Comparison of ENCODE assay signal across 1 cellular context in genomic region chr9:86176468-86176867, GRCh38.
TF ChIP-seq lines count a peak whose summit lies in the region.

No MANE protein-coding gene starts in this region.

TF ChIP-seq in WTC11, 78 proteins besides CTCF, POLR2A, EP300 and RAD21 (continued from another document):
- TF ChIP-seq PRDM15 (CRISPR knock-in tag; IDR thresholded peaks at IDR 0.05), result no peak
- TF ChIP-seq, protein P1, sequence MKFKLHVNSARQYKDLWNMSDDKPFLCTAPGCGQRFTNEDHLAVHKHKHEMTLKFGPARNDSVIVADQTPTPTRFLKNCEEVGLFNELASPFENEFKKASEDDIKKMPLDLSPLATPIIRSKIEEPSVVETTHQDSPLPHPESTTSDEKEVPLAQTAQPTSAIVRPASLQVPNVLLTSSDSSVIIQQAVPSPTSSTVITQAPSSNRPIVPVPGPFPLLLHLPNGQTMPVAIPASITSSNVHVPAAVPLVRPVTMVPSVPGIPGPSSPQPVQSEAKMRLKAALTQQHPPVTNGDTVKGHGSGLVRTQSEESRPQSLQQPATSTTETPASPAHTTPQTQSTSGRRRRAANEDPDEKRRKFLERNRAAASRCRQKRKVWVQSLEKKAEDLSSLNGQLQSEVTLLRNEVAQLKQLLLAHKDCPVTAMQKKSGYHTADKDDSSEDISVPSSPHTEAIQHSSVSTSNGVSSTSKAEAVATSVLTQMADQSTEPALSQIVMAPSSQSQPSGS (CRISPR knock-in tag; IDR thresholded peaks at IDR 0.05; ENCODE audit: borderline replicate concordance, low read depth), result no peak
- no peak for TF ChIP-seq MLX (CRISPR knock-in tag; IDR thresholded peaks at IDR 0.05)
- no peak for TF ChIP-seq NR3C1 (CRISPR knock-in tag; conservative IDR thresholded peaks at IDR 0.05; ENCODE audit: low read depth)
- TF ChIP-seq MYBL2 (CRISPR knock-in tag; IDR thresholded peaks at IDR 0.05), result no peak
- no peak for TF ChIP-seq ZNF671 (CRISPR knock-in tag; IDR thresholded peaks at IDR 0.05)
- TF ChIP-seq, protein P2, sequence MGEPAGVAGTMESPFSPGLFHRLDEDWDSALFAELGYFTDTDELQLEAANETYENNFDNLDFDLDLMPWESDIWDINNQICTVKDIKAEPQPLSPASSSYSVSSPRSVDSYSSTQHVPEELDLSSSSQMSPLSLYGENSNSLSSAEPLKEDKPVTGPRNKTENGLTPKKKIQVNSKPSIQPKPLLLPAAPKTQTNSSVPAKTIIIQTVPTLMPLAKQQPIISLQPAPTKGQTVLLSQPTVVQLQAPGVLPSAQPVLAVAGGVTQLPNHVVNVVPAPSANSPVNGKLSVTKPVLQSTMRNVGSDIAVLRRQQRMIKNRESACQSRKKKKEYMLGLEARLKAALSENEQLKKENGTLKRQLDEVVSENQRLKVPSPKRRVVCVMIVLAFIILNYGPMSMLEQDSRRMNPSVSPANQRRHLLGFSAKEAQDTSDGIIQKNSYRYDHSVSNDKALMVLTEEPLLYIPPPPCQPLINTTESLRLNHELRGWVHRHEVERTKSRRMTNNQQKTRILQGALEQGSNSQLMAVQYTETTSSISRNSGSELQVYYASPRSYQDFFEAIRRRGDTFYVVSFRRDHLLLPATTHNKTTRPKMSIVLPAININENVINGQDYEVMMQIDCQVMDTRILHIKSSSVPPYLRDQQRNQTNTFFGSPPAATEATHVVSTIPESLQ (CRISPR knock-in tag; IDR thresholded peaks at IDR 0.05), result no peak
- no peak for TF ChIP-seq RELA (CRISPR knock-in tag; IDR thresholded peaks at IDR 0.05; ENCODE audit: borderline replicate concordance)
- no peak for TF ChIP-seq ZMAT4 (CRISPR knock-in tag; IDR thresholded peaks at IDR 0.05)
- no peak for TF ChIP-seq FOXJ3 (CRISPR knock-in tag; IDR thresholded peaks at IDR 0.05; ENCODE audit: borderline replicate concordance)
- TF ChIP-seq, protein P3, sequence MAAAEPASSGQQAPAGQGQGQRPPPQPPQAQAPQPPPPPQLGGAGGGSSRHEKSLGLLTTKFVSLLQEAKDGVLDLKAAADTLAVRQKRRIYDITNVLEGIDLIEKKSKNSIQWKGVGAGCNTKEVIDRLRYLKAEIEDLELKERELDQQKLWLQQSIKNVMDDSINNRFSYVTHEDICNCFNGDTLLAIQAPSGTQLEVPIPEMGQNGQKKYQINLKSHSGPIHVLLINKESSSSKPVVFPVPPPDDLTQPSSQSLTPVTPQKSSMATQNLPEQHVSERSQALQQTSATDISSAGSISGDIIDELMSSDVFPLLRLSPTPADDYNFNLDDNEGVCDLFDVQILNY (CRISPR knock-in tag; IDR thresholded peaks at IDR 0.05), result no peak
